ENCODE assay signal across 8 cellular contexts in the genomic region with DNA sequence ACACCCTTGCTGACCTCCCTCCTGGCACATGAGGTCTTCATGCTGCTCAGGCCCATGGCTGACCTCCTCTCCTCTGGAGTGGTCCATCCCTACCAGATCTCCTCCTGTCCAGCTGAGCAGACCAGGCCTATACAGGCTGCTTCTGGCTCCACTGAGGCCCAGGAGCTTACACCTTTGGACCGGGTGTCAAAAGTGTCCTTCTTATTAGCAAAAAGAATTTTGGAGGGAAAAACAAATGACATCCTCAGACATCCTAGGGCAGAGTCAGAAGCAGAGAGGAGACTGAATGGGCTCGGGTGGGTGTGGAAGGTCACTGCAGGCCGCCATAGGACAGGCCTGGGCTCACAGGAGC. TPM values are rescaled to one million over a fixed set of nuclear protein-coding genes. Genes with fewer than 3 reads are reported as not detected.
DNase-seq lines count a peak whose midpoint lies in the region; ATAC-seq, FAIRE-seq and TF ChIP-seq lines count a peak whose summit lies in the region.

No MANE protein-coding gene starts in this region.

- H3K36me3 Mint-ChIP-seq in activated naive CD4-positive, alpha-beta T cell treated with anti-CD3 and anti-CD28 coated beads, Interleukin-2, amount 10 ng/mL, durations not matched to agents 7 days and 5 days: no peaks in the 10 kb centered on the region

- TF ChIP-seq CTCF in GM12878 (IDR thresholded peaks at IDR 0.05 in 2 of 3, conservative IDR thresholded peaks at IDR 0.05 in 1 of 3; ENCODE audit: control insufficient read depth in 2 of 3, extremely low read depth in 1 of 3, insufficient read depth in 1 of 3, low read depth in 3 of 3, low read length in 3 of 3) (no peak), transverse colon (IDR thresholded peaks at IDR 0.05) (no peak)

- intact Hi-C loops in GM12878 (cut with micrococcal nuclease; ENCODE audit: unreplicated experiment) (loop anchor here (1.0 to 2.0 kb wide), 5 partner anchors 21 to 115 kb away; a partner anchor contains a TSS), transverse colon (cut with DNase I; ENCODE audit: low total_unique reads) (loop anchor here (2.0 kb wide), 1 partner anchor 87 kb away; no protein-coding TSS in a partner anchor)

- peak overlapping the region; percentile 49 for H3K27ac Mint-ChIP-seq in activated naive CD4-positive, alpha-beta T cell treated with anti-CD3 and anti-CD28 coated beads, Interleukin-2, amount 10 ng/mL, durations not matched to agents 7 days and 5 days

- 47% methylated on average over 3 of the region's 3 CpGs for WGBS in GM12878 (ENCODE audit: insufficient coverage, insufficient replicate concordance, low lambda C conversion rate, missing lambda C conversion rate)
- 83% methylated on average over 3 of the region's 3 CpGs; no CpG with 5 or more reads in 1 of the 2 donors for WGBS in transverse colon (ENCODE audit: low coverage in 1 of 2), 2 donors

- H3K9ac ChIP-seq in GM12878 (ENCODE audit: control insufficient read depth, insufficient read depth, low read length): peak overlapping the region; percentile 59; the same call in 1 of the 2 replicates
- peak overlapping the region in 1 of 2 donors; percentile 90 for H3K9ac ChIP-seq in mucosa of rectum (ENCODE audit: low read depth in 1 of 2, low read length in 2 of 2)

- in situ Hi-C loops in GM12878 (cut with MboI) (loop anchor here (5.0 kb wide), 1 partner anchor 35 kb away; no protein-coding TSS in a partner anchor), transverse colon (cut with MboI; ENCODE audit: low pct_ligation_motif_present in 1 of 4, low pct_unique_long_range_greater_than_20kb in 1 of 4, low sequenced_read_pairs in 3 of 4) (loop anchor here (5.0 to 25.0 kb wide), 4 partner anchors 85 to 705 kb away; a partner anchor contains a TSS)

- H3K27ac ChIP-seq in GM12878 (ENCODE audit: control insufficient read depth, insufficient read depth) (0 out of 2 replicates have a peak overlapping the region, but pooled peaks have one; percentile 10), mucosa of rectum (ENCODE audit: low read depth in 2 of 2, low read length in 2 of 2) (peak overlapping the region; percentile 91), transverse colon (peak overlapping the region; percentile 88 to 95 (median 90))

- TF ChIP-seq EP300 in GM12878 (IDR thresholded peaks at IDR 0.05; ENCODE audit: borderline replicate concordance in 1 of 2, control insufficient read depth in 1 of 2, low read depth in 2 of 2, low read length in 2 of 2) (no peak), transverse colon (IDR thresholded peaks at IDR 0.05; ENCODE audit: low read depth) (no peak)

- peaks cover 25% of the 10 kb centered on the region for H3K4me1 Mint-ChIP-seq in activated naive CD4-positive, alpha-beta T cell treated with anti-CD3 and anti-CD28 coated beads, Interleukin-2, amount 10 ng/mL, durations not matched to agents 7 days and 5 days

- H3K36me3 ChIP-seq in GM12878 (ENCODE audit: control insufficient read depth in 2 of 2, insufficient read depth in 2 of 2, low read length in 1 of 2) (no peaks in the 10 kb centered on the region), mucosa of rectum (ENCODE audit: control insufficient read depth in 2 of 2, insufficient read depth in 2 of 2, low read length in 2 of 2) (no peaks in the 10 kb centered on the region), transverse colon (no peaks in the 10 kb centered on the region)

- no peaks in the 10 kb centered on the region for H3K79me2 ChIP-seq in GM12878 (ENCODE audit: control insufficient read depth, insufficient read depth, low read length)

- H3K9me3 ChIP-seq in GM12878 (replicated peaks; ENCODE audit: control insufficient read depth, insufficient read depth, low read length) (no peaks in the 10 kb centered on the region), mucosa of rectum (ENCODE audit: control insufficient read depth in 2 of 2, low read length in 2 of 2) (no peaks in the 10 kb centered on the region), transverse colon (no peaks in the 10 kb centered on the region)

- POLR2A ChIA-PET in GM12878 (lab: Charles Lee): interaction anchor here (1.0 kb wide), 1 partner anchor 125 kb away, joined by 3 read pairs; no protein-coding TSS in a partner anchor

- TF ChIP-seq POLR2A in GM12878 (IDR thresholded peaks at IDR 0.05; ENCODE audit: low read depth, low read length): no peak
- no peak for TF ChIP-seq POLR2A in transverse colon (IDR thresholded peaks at IDR 0.05)

- RAD21 ChIA-PET in GM12878 (lab: Charles Lee; ENCODE audit: unreplicated experiment): interaction anchor here (1.2 to 5.2 kb wide), 3 partner anchors 86 to 114 kb away, joined by 6 to 156 read pairs (median 13); no protein-coding TSS in a partner anchor

- H3K27me3 Mint-ChIP-seq in activated naive CD4-positive, alpha-beta T cell treated with anti-CD3 and anti-CD28 coated beads, Interleukin-2, amount 10 ng/mL, durations not matched to agents 7 days and 5 days: peaks cover 8% of the 10 kb centered on the region

- no peaks in the 10 kb centered on the region for H3K9me3 Mint-ChIP-seq in activated naive CD4-positive, alpha-beta T cell treated with anti-CD3 and anti-CD28 coated beads, Interleukin-2, amount 10 ng/mL, durations not matched to agents 7 days and 5 days

- H4K20me1 ChIP-seq in GM12878 (ENCODE audit: control insufficient read depth, insufficient read depth): no peaks in the 10 kb centered on the region

- H3K4me3 ChIP-seq in GM12878 (no peak overlapping the region), mucosa of rectum (ENCODE audit: low read length in 2 of 2) (peak overlapping the region in 1 of 2 donors; percentile 76), transverse colon (no peak overlapping the region)

- ATAC-seq in GM12878 (no peak), GM18909 (IDR thresholded peaks at IDR 0.05; ENCODE audit: poor library complexity, unreplicated experiment) (no peak)

- SMC1A ChIA-PET in GM12878 (lab: Charles Lee; ENCODE audit: uncharacterized antibody, unreplicated experiment): interaction anchor here (1.2 to 4.0 kb wide), 4 partner anchors 12 to 95 kb away, joined by 3 to 77 read pairs (median 8); a partner anchor contains a TSS

- peak overlapping the region; percentile 98 for H3K4me2 ChIP-seq in GM12878 (ENCODE audit: control insufficient read depth, insufficient read depth)

- no peak for TF ChIP-seq RAD21 in GM12878 (IDR thresholded peaks at IDR 0.05; ENCODE audit: insufficient read depth, low read depth, low read length)

- CTCF ChIA-PET in activated naive CD4-positive, alpha-beta T cell treated with anti-CD3 and anti-CD28 coated beads, Interleukin-2, amount 10 ng/mL, durations not matched to agents 7 days and 5 days (lab: Charles Lee): interaction anchor here (1.0 to 4.9 kb wide), 4 partner anchors 12 to 95 kb away, joined by 3 to 110 read pairs (median 6); no protein-coding TSS in a partner anchor
- CTCF ChIA-PET in GM12878 (lab: Yijun Ruan, JAX): interaction anchor here (1.4 to 5.4 kb wide), 5 partner anchors 17 to 99 kb away, joined by 3 to 96 read pairs (median 45); no protein-coding TSS in a partner anchor

- peaks cover 16% of the 10 kb centered on the region for H3K4me1 ChIP-seq in GM12878 (ENCODE audit: control insufficient read depth, insufficient read depth, low read length)
- peaks cover 8 to 9% of the 10 kb centered on the region in 2 donors for H3K4me1 ChIP-seq in mucosa of rectum (ENCODE audit: control insufficient read depth in 2 of 2, insufficient read depth in 2 of 2, low read length in 2 of 2)
- peaks cover 5 to 18% (median 16%) of the 10 kb centered on the region in 4 donors for H3K4me1 ChIP-seq in transverse colon

- peak overlapping the region; percentile 60 for H3K4me3 Mint-ChIP-seq in activated naive CD4-positive, alpha-beta T cell treated with anti-CD3 and anti-CD28 coated beads, Interleukin-2, amount 10 ng/mL, durations not matched to agents 7 days and 5 days

- no peak for DNase-seq in activated naive CD4-positive, alpha-beta T cell treated with anti-CD3 and anti-CD28 coated beads, Interleukin-2, amount 10 ng/mL, durations not matched to agents 7 days and 5 days
- no peak for DNase-seq in activated naive CD4-positive, alpha-beta T cell treated with Interleukin-2 at 50 U/mL for 16 hours
- DNase-seq in GM12878 (ENCODE audit: low read depth, low spot score) (no peak), transverse colon (no peak), RCC 7860 (ENCODE audit: low spot score) (no peak)
- DNase-seq in stimulated activated CD4-positive, alpha-beta T cell treated with anti-CD3 and anti-CD28 coated beads, Interleukin-15, amount 100 ng/mL, for 24 hours: no peak

- no TSS peak for BruUV-seq in GM12878 (replicated peaks; lab: Mats Ljungman, UMichigan)

- H3K27me3 ChIP-seq in GM12878 (replicated peaks in 1 of 2; ENCODE audit: control insufficient read depth in 2 of 2, insufficient read depth in 2 of 2, low read length in 1 of 2): no peaks in the 10 kb centered on the region
- no peaks in the 10 kb centered on the region for H3K27me3 ChIP-seq in mucosa of rectum (ENCODE audit: control insufficient read depth in 2 of 2, insufficient read depth in 2 of 2, low read length in 2 of 2)
- H3K27me3 ChIP-seq in transverse colon: no peaks in the 10 kb centered on the region

- FAIRE-seq in GM12878 (lab: Jason Lieb, UNC) (no peak), RCC 7860 (lab: Jason Lieb, UNC) (no peak)

- H2AFZ ChIP-seq in GM12878 (ENCODE audit: control insufficient read depth, low read depth, low read length): no peak overlapping the region

TF ChIP-seq in GM12878, 131 proteins besides CTCF, POLR2A, EP300 and RAD21:
- TF ChIP-seq FOS (IDR thresholded peaks at IDR 0.05; ENCODE audit: borderline replicate concordance, extremely low read depth, insufficient read length) (no peak), RB1 (IDR thresholded peaks at IDR 0.05; ENCODE audit: borderline replicate concordance) (peak; percentile 50; the same call in 1 of the 2 replicates)

RNA-seq across cellular contexts. Expression of a gene that starts 38.1 kb away (rescaled TPM):
- 1,230 and 1,283 TPM in 2 replicates for total RNA-seq in GM12878 (2013; cell fraction: nucleolus; rRNA removed)
- total RNA-seq in GM12878 (2014; rRNA removed): 84.1 and 102 TPM in 2 replicates
- 91.5 and 94.3 TPM in 2 replicates for total RNA-seq in GM12878 (2014; rRNA removed; fragmentation: Illumina TruSeq; extraction: Trizol)
- total RNA-seq in GM12878 (2021): 91.0 and 108 TPM in 2 replicates
- polyA plus RNA-seq in GM12878 (2011; ENCODE audit: low read depth): 111 TPM
- polyA plus RNA-seq in GM12878 (2011; rRNA removed): 458 and 632 TPM in 2 replicates
- 374 and 577 TPM in 2 replicates for polyA plus RNA-seq in GM12878 (2011; cell fraction: cytosol; rRNA removed)
- 1,022 and 1,033 TPM in 2 replicates for polyA plus RNA-seq in GM12878 (2011; cell fraction: nucleus; rRNA removed)
- polyA plus RNA-seq in GM12878 (2012): 116 and 173 TPM in 2 replicates
- 108 and 151 TPM in 2 replicates for polyA plus RNA-seq in GM12878 (2014; fragmentation: Illumina TruSeq; extraction: Trizol)
- 10 to 100 TPM; 26.6 to 49.8 TPM for polyA plus RNA-seq in GM12878 (2014; fragmentation: Nextera tagmentation; extraction: Ambion mirVana)
- 121 and 162 TPM in 2 replicates for polyA plus RNA-seq in GM12878 (2014; rRNA removed)
- polyA plus RNA-seq in GM12878 (2016; fragmentation: Nextera tagmentation; extraction: Ambion mirVana): 100 to 1,000 TPM; 101 TPM
- polyA minus RNA-seq in GM12878 (2011; rRNA and poly(A)+ RNA removed): 122 and 137 TPM in 2 replicates
- 68.0 and 68.3 TPM in 2 replicates for polyA minus RNA-seq in GM12878 (2011; cell fraction: cytosol; rRNA and poly(A)+ RNA removed)
- 108 and 118 TPM in 2 replicates for polyA minus RNA-seq in GM12878 (2011; cell fraction: nucleus; rRNA and poly(A)+ RNA removed)
- total RNA-seq in transverse colon: 100 to 1,000 TPM in 3 of 4 donors, 10 to 100 TPM in 1; 90.4 to 335 (median 261) TPM

Comparison
In these comparisons a context has a peak if more than half of its experiments do, and no peak if none do; other contexts are left out.
1. H3K27ac ChIP-seq: peak in every context shown above with its lines; median percentile 91 in mucosa of rectum; 90 in transverse colon; 10 in GM12878.